8 cellular contexts compared by ENCODE assay signal in genomic region chr11:67289226-67289650, GRCh38.
DNase-seq lines count a peak whose midpoint lies in the region; ATAC-seq lines count a peak whose summit lies in the region.

TSS of gene ANKRD13D (plus strand) at chr11:67289303. CDS start at chr11:67289461, 158 bp downstream.

- peak within 1 kb of the TSS; percentile 94 for H3K27ac ChIP-seq in angular gyrus (ENCODE audit: low read depth, low read length)

- no peak for DNase-seq in activated T-cell treated with anti-CD3 and anti-CD28 coated beads, Interleukin-2, amount 50 U/mL, for 24 hours
- no peak for DNase-seq in activated T-cell treated with anti-CD3 and anti-CD28 coated beads, Interleukin-2, amount 50 U/mL, for 48 hours
- no peak for DNase-seq in NCI-H2171 (lab: John Stamatoyannopoulos, UW)

- no peaks in the 10 kb centered on the region for H3K27me3 Mint-ChIP-seq in activated T-cell treated with anti-CD3 and anti-CD28 coated beads, Interleukin-2, amount 50 U/mL, for 24 hours
- H3K27me3 Mint-ChIP-seq in stimulated activated memory B cell treated with anti-CD40 and anti-IgM and Interleukin-4, amounts not matched to agents 10 μg/mL and 1 μg/mL and 100 μg/mL, for 72 hours, result no peaks in the 10 kb centered on the region

- H3K27ac Mint-ChIP-seq in activated T-cell treated with anti-CD3 and anti-CD28 coated beads, Interleukin-2, amount 50 U/mL, for 24 hours, result peak within 1 kb of the TSS; percentile 97
- peak within 1 kb of the TSS; percentile 95 for H3K27ac Mint-ChIP-seq in stimulated activated memory B cell treated with anti-CD40 and anti-IgM and Interleukin-4, amounts not matched to agents 10 μg/mL and 1 μg/mL and 100 μg/mL, for 72 hours

- ATAC-seq in HG03457 (IDR thresholded peaks at IDR 0.05; ENCODE audit: unreplicated experiment), result peak; percentile 29
- ATAC-seq in stimulated activated memory B cell treated with anti-CD40 and anti-IgM and Interleukin-4, amounts not matched to agents 10 μg/mL and 1 μg/mL and 100 μg/mL, for 72 hours, result peak; percentile 74
- no peak for ATAC-seq in HG02884 (IDR thresholded peaks at IDR 0.05; ENCODE audit: unreplicated experiment)

- H3K4me1 Mint-ChIP-seq in activated T-cell treated with anti-CD3 and anti-CD28 coated beads, Interleukin-2, amount 50 U/mL, for 24 hours (ENCODE audit: low read depth), result peaks cover 72% of the 10 kb centered on the region
- peaks cover 53% of the 10 kb centered on the region for H3K4me1 Mint-ChIP-seq in stimulated activated memory B cell treated with anti-CD40 and anti-IgM and Interleukin-4, amounts not matched to agents 10 μg/mL and 1 μg/mL and 100 μg/mL, for 72 hours

- H3K4me3 ChIP-seq in iPS-18c (ENCODE audit: insufficient read depth, low read depth, low read length), result peak within 1 kb of the TSS; percentile 84

- H3K9me3 ChIP-seq in iPS-18c (ENCODE audit: control insufficient read depth, insufficient read depth, low read length), result no peaks in the 10 kb centered on the region

- peak within 1 kb of the TSS; percentile 94 for H3K4me3 Mint-ChIP-seq in activated T-cell treated with anti-CD3 and anti-CD28 coated beads, Interleukin-2, amount 50 U/mL, for 24 hours
- H3K4me3 Mint-ChIP-seq in stimulated activated memory B cell treated with anti-CD40 and anti-IgM and Interleukin-4, amounts not matched to agents 10 μg/mL and 1 μg/mL and 100 μg/mL, for 72 hours, result peak within 1 kb of the TSS; percentile 98

- H3K9me3 Mint-ChIP-seq in activated T-cell treated with anti-CD3 and anti-CD28 coated beads, Interleukin-2, amount 50 U/mL, for 24 hours, result no peaks in the 10 kb centered on the region
- H3K9me3 Mint-ChIP-seq in stimulated activated memory B cell treated with anti-CD40 and anti-IgM and Interleukin-4, amounts not matched to agents 10 μg/mL and 1 μg/mL and 100 μg/mL, for 72 hours, result no peaks in the 10 kb centered on the region

- peaks cover 82% of the 10 kb centered on the region for H3K36me3 Mint-ChIP-seq in activated T-cell treated with anti-CD3 and anti-CD28 coated beads, Interleukin-2, amount 50 U/mL, for 24 hours (ENCODE audit: low read depth)
- H3K36me3 Mint-ChIP-seq in stimulated activated memory B cell treated with anti-CD40 and anti-IgM and Interleukin-4, amounts not matched to agents 10 μg/mL and 1 μg/mL and 100 μg/mL, for 72 hours, result peaks cover 42% of the 10 kb centered on the region
